ENCODE assay signal across 8 cellular contexts in the genomic region with DNA sequence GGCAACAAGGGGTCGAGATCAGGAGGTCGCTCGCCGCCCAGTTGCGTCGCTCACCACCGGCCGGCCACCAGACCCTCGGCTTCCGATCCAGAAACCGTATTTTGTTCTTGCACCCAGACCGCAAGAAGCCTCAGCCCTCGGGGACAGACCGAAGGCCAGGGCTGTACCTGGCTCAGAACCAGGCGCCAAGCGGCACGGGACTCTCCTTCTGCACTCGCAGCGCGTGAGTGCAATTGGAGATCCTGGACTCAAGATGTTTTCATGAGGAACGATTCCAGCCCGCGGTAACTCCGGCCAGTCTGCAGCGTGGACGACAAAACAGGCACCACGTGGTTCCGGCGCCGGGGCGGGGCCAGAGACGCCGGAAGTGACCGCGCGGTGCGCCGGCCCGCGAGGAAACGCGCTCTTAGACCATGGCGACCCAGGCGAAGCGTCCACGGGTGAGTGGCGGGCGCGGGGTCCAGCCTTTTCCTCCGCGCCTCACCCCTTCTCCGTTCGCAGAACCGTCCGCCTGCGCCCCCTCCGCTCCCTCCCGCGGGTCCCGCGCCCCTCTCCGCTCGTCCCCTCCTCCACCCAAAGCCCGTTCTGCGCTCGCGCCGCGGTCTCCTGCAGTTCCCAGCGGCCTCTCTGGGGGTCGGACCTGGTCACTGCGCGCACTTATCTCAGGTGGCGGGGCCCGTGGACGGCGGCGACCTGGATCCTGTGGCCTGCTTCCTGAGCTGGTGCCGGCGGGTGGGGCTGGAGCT. TPM values are rescaled to one million over a fixed set of nuclear protein-coding genes. Genes with fewer than 3 reads are reported as not detected.
DNase-seq lines count a peak whose midpoint lies in the region; ATAC-seq lines count a peak whose summit lies in the region.

A gene with protein sequence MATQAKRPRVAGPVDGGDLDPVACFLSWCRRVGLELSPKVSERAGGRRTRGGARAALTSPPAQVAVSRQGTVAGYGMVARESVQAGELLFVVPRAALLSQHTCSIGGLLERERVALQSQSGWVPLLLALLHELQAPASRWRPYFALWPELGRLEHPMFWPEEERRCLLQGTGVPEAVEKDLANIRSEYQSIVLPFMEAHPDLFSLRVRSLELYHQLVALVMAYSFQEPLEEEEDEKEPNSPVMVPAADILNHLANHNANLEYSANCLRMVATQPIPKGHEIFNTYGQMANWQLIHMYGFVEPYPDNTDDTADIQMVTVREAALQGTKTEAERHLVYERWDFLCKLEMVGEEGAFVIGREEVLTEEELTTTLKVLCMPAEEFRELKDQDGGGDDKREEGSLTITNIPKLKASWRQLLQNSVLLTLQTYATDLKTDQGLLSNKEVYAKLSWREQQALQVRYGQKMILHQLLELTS (plus strand): TSS at position 393 of the 746 bp plus-strand sequence. CDS start 21 bp downstream, at position 414.

- peak within 1 kb of the TSS; percentile 86 for H3K4me3 Mint-ChIP-seq in activated CD8-positive, alpha-beta T cell treated with anti-CD3 and anti-CD28 coated beads, Interleukin-2, amount 10 ng/mL, durations not matched to agents 7 days and 5 days

- CTCF ChIA-PET in activated CD8-positive, alpha-beta T cell treated with anti-CD3 and anti-CD28 coated beads, Interleukin-2, amount 10 ng/mL, durations not matched to agents 7 days and 5 days (lab: Charles Lee): interaction anchor here (0.9 to 2.6 kb wide), 2 partner anchors 9 to 241 kb away, joined by 3 to 27 read pairs; no protein-coding TSS in a partner anchor

- peak; percentile 77 for ATAC-seq in GM19023 (IDR thresholded peaks at IDR 0.05; ENCODE audit: unreplicated experiment)
- peak; percentile 74 for ATAC-seq in HG03196 (IDR thresholded peaks at IDR 0.05; ENCODE audit: unreplicated experiment)
- ATAC-seq in activated CD8-positive, alpha-beta T cell treated with anti-CD3 and anti-CD28 coated beads, Interleukin-2, amount 10 ng/mL, durations not matched to agents 7 days and 5 days: peak; percentile 75

- peaks cover 32% of the 10 kb centered on the region for H3K4me1 Mint-ChIP-seq in activated CD8-positive, alpha-beta T cell treated with anti-CD3 and anti-CD28 coated beads, Interleukin-2, amount 10 ng/mL, durations not matched to agents 7 days and 5 days (ENCODE audit: low read depth)

- DNase-seq in AG20443 (ENCODE audit: low spot score) (peak; percentile 96), NCI-H69 (lab: John Stamatoyannopoulos, UW) (peak; percentile 88), lung microvascular endothelial cell (ENCODE audit: low read depth in 2 of 2) (peak; percentile 90 to 91)
- DNase-seq in activated CD8-positive, alpha-beta T cell treated with anti-CD3 and anti-CD28 coated beads, Interleukin-2, amount 10 ng/mL, durations not matched to agents 7 days and 5 days: peak; percentile 79
- DNase-seq in effector CD8-positive, alpha-beta T cell (lab: John Stamatoyannopoulos, UW): peak; percentile 53
- DNase-seq in stimulated activated CD4-positive, alpha-beta T cell treated with anti-CD3 and anti-CD28 coated beads, TNF-alpha, amount 100 ng/mL, for 48 hours (ENCODE audit: low read depth in 3 of 3): peak in 2 of 3 donors; percentile 63 to 76

- H3K9me3 Mint-ChIP-seq in activated CD8-positive, alpha-beta T cell treated with anti-CD3 and anti-CD28 coated beads, Interleukin-2, amount 10 ng/mL, durations not matched to agents 7 days and 5 days (ENCODE audit: insufficient read depth): no peaks in the 10 kb centered on the region

- POLR2A ChIA-PET in activated CD8-positive, alpha-beta T cell treated with anti-CD3 and anti-CD28 coated beads, Interleukin-2, amount 10 ng/mL, durations not matched to agents 7 days and 5 days (lab: Charles Lee): interaction anchor here (0.6 to 1.2 kb wide), 2 partner anchors 10 to 46 kb away, joined by 3 to 5 read pairs; no protein-coding TSS in a partner anchor

- H3K27me3 Mint-ChIP-seq in activated CD8-positive, alpha-beta T cell treated with anti-CD3 and anti-CD28 coated beads, Interleukin-2, amount 10 ng/mL, durations not matched to agents 7 days and 5 days (ENCODE audit: low read depth): no peaks in the 10 kb centered on the region

- H3K36me3 Mint-ChIP-seq in activated CD8-positive, alpha-beta T cell treated with anti-CD3 and anti-CD28 coated beads, Interleukin-2, amount 10 ng/mL, durations not matched to agents 7 days and 5 days (ENCODE audit: low read depth): peaks cover 32% of the 10 kb centered on the region

- H3K27ac Mint-ChIP-seq in activated CD8-positive, alpha-beta T cell treated with anti-CD3 and anti-CD28 coated beads, Interleukin-2, amount 10 ng/mL, durations not matched to agents 7 days and 5 days: peak within 1 kb of the TSS; percentile 87

RNA-seq across cellular contexts. Expression of the gene that starts here (rescaled TPM):
- total RNA-seq in activated CD8-positive, alpha-beta T cell treated with anti-CD3 and anti-CD28 coated beads, Interleukin-2, amount 10 ng/mL, durations not matched to agents 7 days and 5 days: 10 to 100 TPM; 16.0 to 16.9 TPM
- total RNA-seq in lung microvascular endothelial cell: 4.8 and 10.5 TPM in 2 replicates

Comparison
In these comparisons a context has a peak if more than half of its experiments do, and no peak if none do; other contexts are left out.
1. Peak in every context shown above with its lines: DNase-seq and ATAC-seq.